ENCODE assay signal across 16 cellular contexts in genomic region chr9:75146229-75146628, GRCh38. TPM values are rescaled to one million over a fixed set of nuclear protein-coding genes. Genes with fewer than 3 reads are reported as not detected.
A peak's percentile ranks its signal among the peaks of the same experiment; 100 is the strongest.
DNase-seq lines count a peak whose midpoint lies in the region; ATAC-seq and TF ChIP-seq lines count a peak whose summit lies in the region.
"Had no signal": no experiment of that assay in that cellular context is flagged by ENCODE, and none has a peak within 500 bp of the region (broad histone marks: within the 10 kb centered on the region; RNA-seq: fewer than 3 reads in every experiment).

No MANE protein-coding gene starts in this region.

- peaks cover 8% of the 10 kb centered on the region for H3K36me3 ChIP-seq in brain microvascular endothelial cell (replicated peaks)
- H3K36me3 ChIP-seq in neutrophil: peaks cover 44% of the 10 kb centered on the region

- H3K27me3 Mint-ChIP-seq in activated CD8-positive, alpha-beta memory T cell treated with anti-CD3 and anti-CD28 coated beads, Interleukin-2, amount 10 ng/mL, durations not matched to agents 7 days and 5 days: no peaks in the 10 kb centered on the region
- H3K27me3 Mint-ChIP-seq: activated CD8-positive, alpha-beta T cell treated with anti-CD3 and anti-CD28 coated beads for 36 hours; effector memory CD8-positive, alpha-beta T cell; IgD-negative memory B cell had no signal

- no peaks in the 10 kb centered on the region for H3K9me3 ChIP-seq in neutrophil
- H3K9me3 ChIP-seq: adrenal gland, upper lobe of right lung had no signal

- H3K27ac Mint-ChIP-seq in activated CD8-positive, alpha-beta memory T cell treated with anti-CD3 and anti-CD28 coated beads, Interleukin-2, amount 10 ng/mL, durations not matched to agents 7 days and 5 days: peak overlapping the region; percentile 79
- H3K27ac Mint-ChIP-seq: IgD-negative memory B cell had no signal

- DNase-seq in activated CD8-positive, alpha-beta memory T cell treated with anti-CD3 and anti-CD28 coated beads, Interleukin-2, amount 10 ng/mL, durations not matched to agents 7 days and 5 days: no peak
- DNase-seq in activated CD8-positive, alpha-beta memory T cell treated with anti-CD3 and anti-CD28 coated beads for 24 hours: no peak
- DNase-seq in HCEC 1CT (peak; percentile 37), brain microvascular endothelial cell (peak; percentile 45), NCI-H1694 treated with DMSO at 0.1 percent for 48 hours (lab: John Stamatoyannopoulos, UW) (no peak), dedifferentiated amniotic fluid mesenchymal stem cell (ENCODE audit: extremely low spot score) (no peak)
- DNase-seq in activated CD4-positive, CD25-positive, alpha-beta regulatory T cell treated with anti-CD3 and anti-CD28 coated beads, Interleukin-2, amount 50 U/mL, for 72 hours: no peak
- DNase-seq: activated CD8-positive, alpha-beta T cell treated with anti-CD3 and anti-CD28 coated beads for 36 hours; adrenal gland; effector memory CD8-positive, alpha-beta T cell; head of caudate nucleus; left ventricle myocardium inferior; occipital lobe; upper lobe of right lung had no signal

- H3K4me3 ChIP-seq in brain microvascular endothelial cell (ENCODE audit: low read depth, low read length) (no peak overlapping the region), neutrophil (ENCODE audit: low read depth in 1 of 2, low read length in 1 of 2) (no peak overlapping the region)
- H3K4me3 ChIP-seq: adrenal gland, left ventricle myocardium inferior, upper lobe of right lung had no signal

- no peak for TF ChIP-seq CTCF in brain microvascular endothelial cell (IDR thresholded peaks at IDR 0.05; ENCODE audit: low read depth, low read length, missing control alignments)
- no peak for TF ChIP-seq CTCF in neutrophil (IDR thresholded peaks at IDR 0.05)

- no peak overlapping the region for H3K27ac ChIP-seq in brain microvascular endothelial cell
- peak overlapping the region; percentile 83 for H3K27ac ChIP-seq in neutrophil
- H3K27ac ChIP-seq: adrenal gland, left ventricle myocardium inferior, upper lobe of right lung had no signal

- H3K27me3 ChIP-seq in brain microvascular endothelial cell (replicated peaks): no peaks in the 10 kb centered on the region
- no peaks in the 10 kb centered on the region for H3K27me3 ChIP-seq in neutrophil
- H3K27me3 ChIP-seq: adrenal gland, upper lobe of right lung had no signal

- H3K4me3 Mint-ChIP-seq in activated CD8-positive, alpha-beta memory T cell treated with anti-CD3 and anti-CD28 coated beads, Interleukin-2, amount 10 ng/mL, durations not matched to agents 7 days and 5 days: no peak overlapping the region
- H3K4me3 Mint-ChIP-seq: activated CD8-positive, alpha-beta T cell treated with anti-CD3 and anti-CD28 coated beads for 36 hours; effector memory CD8-positive, alpha-beta T cell had no signal

- H3K36me3 Mint-ChIP-seq in activated CD8-positive, alpha-beta memory T cell treated with anti-CD3 and anti-CD28 coated beads, Interleukin-2, amount 10 ng/mL, durations not matched to agents 7 days and 5 days: peaks cover 70% of the 10 kb centered on the region

- no peak for ATAC-seq in activated CD8-positive, alpha-beta memory T cell treated with anti-CD3 and anti-CD28 coated beads, Interleukin-2, amount 10 ng/mL, durations not matched to agents 7 days and 5 days
- ATAC-seq: activated CD8-positive, alpha-beta T cell treated with anti-CD3 and anti-CD28 coated beads for 36 hours; effector memory CD8-positive, alpha-beta T cell; upper lobe of right lung had no signal

- CTCF ChIA-PET in activated CD8-positive, alpha-beta memory T cell treated with anti-CD3 and anti-CD28 coated beads, Interleukin-2, amount 10 ng/mL, durations not matched to agents 7 days and 5 days (lab: Charles Lee): interaction anchor here (1.2 to 2.6 kb wide), 6 partner anchors 10 to 57 kb away, joined by 3 to 7 read pairs (median 4); no protein-coding TSS in a partner anchor

- H3K9me3 Mint-ChIP-seq in activated CD8-positive, alpha-beta memory T cell treated with anti-CD3 and anti-CD28 coated beads, Interleukin-2, amount 10 ng/mL, durations not matched to agents 7 days and 5 days (ENCODE audit: low read depth): peaks cover 9% of the 10 kb centered on the region

- peaks cover 99 to 100% of the 10 kb centered on the region in 2 experiments for H3K4me1 ChIP-seq in neutrophil (ENCODE audit: control insufficient read depth in 1 of 2, insufficient read depth in 1 of 2, low read depth in 1 of 2, low read length in 1 of 2)

- in situ Hi-C loops in brain microvascular endothelial cell (cut with HindIII; ENCODE audit: low pct_ligation_motif_present, low sequenced_read_pairs): no loop called here

- H3K4me1 Mint-ChIP-seq in activated CD8-positive, alpha-beta memory T cell treated with anti-CD3 and anti-CD28 coated beads, Interleukin-2, amount 10 ng/mL, durations not matched to agents 7 days and 5 days: peaks cover 88% of the 10 kb centered on the region

RNA-seq across cellular contexts. Expression of gene OSTF1, which starts 57.9 kb away (rescaled TPM):
- total RNA-seq in activated CD8-positive, alpha-beta memory T cell treated with anti-CD3 and anti-CD28 coated beads, Interleukin-2, amount 10 ng/mL, durations not matched to agents 7 days and 5 days: 100 to 1,000 TPM; 149 to 198 TPM

RNA-seq across cellular contexts. Expression of gene NMRK1, which starts 58.3 kb away (rescaled TPM):
- total RNA-seq in activated CD8-positive, alpha-beta memory T cell treated with anti-CD3 and anti-CD28 coated beads, Interleukin-2, amount 10 ng/mL, durations not matched to agents 7 days and 5 days: 10 to 100 TPM; 24.8 to 40.0 TPM

Comparison
In these comparisons a context has a peak if more than half of its experiments do, and no peak if none do; other contexts are left out.
1. DNase-seq: peak in HCEC 1CT (single experiment) and brain microvascular endothelial cell (single experiment); none in activated CD8-positive, alpha-beta memory T cell treated with anti-CD3 and anti-CD28 coated beads, Interleukin-2, amount 10 ng/mL, durations not matched to agents 7 days and 5 days (single experiment), activated CD8-positive, alpha-beta memory T cell treated with anti-CD3 and anti-CD28 coated beads for 24 hours (single experiment), NCI-H1694 treated with DMSO at 0.1 percent for 48 hours (single experiment), activated CD4-positive, CD25-positive, alpha-beta regulatory T cell treated with anti-CD3 and anti-CD28 coated beads, Interleukin-2, amount 50 U/mL, for 72 hours (single experiment) and dedifferentiated amniotic fluid mesenchymal stem cell (single experiment).